Comparison of ENCODE assay signal across 20 cellular contexts in the genomic region with DNA sequence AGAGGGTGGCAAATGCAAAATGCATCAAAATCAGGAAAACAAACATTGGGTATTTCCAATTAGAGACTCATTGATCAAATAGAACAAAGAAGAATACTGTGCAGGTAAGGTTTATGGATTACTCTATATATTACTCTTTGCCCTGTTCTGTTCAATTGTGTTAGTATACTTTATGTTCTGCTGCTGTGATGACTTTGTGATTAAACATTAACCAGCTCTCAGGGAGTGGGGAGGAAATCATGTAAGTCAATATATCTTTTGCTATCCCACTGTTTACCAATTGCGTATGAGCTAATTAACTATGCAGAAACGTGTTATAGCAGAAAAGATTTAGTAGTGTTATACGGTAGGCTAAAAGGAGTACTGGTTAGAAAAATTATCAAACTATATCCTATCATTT.
DNase-seq lines count a peak whose midpoint lies in the region; ATAC-seq, FAIRE-seq and TF ChIP-seq lines count a peak whose summit lies in the region.
"Had no signal": no experiment of that assay in that cellular context is flagged by ENCODE, and none has a peak within 500 bp of the region (broad histone marks: within the 10 kb centered on the region; RNA-seq: fewer than 3 reads in every experiment).

No MANE protein-coding gene starts in this region.

- DNase-seq in A549 (ENCODE audit: low read depth in 1 of 2, low spot score in 1 of 2): no peak
- peak; percentile 63 for DNase-seq in DMS53 treated with DMSO at 0.1 percent for 48 hours (lab: John Stamatoyannopoulos, UW; ENCODE audit: unreplicated experiment)
- DNase-seq in left colon: no peak
- no peak for DNase-seq in epidermal melanocyte (ENCODE audit: insufficient read length, low spot score)
- DNase-seq in right cardiac atrium: no peak
- no peak for DNase-seq in osteocyte (ENCODE audit: extremely low spot score, unreplicated experiment)
- DNase-seq: 8988T; C1 segment of cervical spinal cord; Calu3; CD4-positive, alpha-beta memory T cell; COR-L47; DMS79; EL; GDM1; GM23248; H7; HCEC 1CT had no signal

- CTCF ChIA-PET in A549 (lab: Yijun Ruan, JAX): no interaction called here

- no peak for TF ChIP-seq EP300 in A549 (IDR thresholded peaks at IDR 0.05)

- no peaks in the 10 kb centered on the region for H3K27me3 Mint-ChIP-seq in osteocyte (ENCODE audit: unreplicated experiment)
- H3K27me3 Mint-ChIP-seq: CD4-positive, alpha-beta memory T cell had no signal

- FAIRE-seq in A549 (lab: Jason Lieb, UNC): peak; percentile 65
- FAIRE-seq: GM12878, GM19239, H1 had no signal

- no peak overlapping the region for H3K27ac Mint-ChIP-seq in osteocyte (ENCODE audit: unreplicated experiment)
- H3K27ac Mint-ChIP-seq: CD4-positive, alpha-beta memory T cell had no signal

- H3K9me3 Mint-ChIP-seq in osteocyte (ENCODE audit: unreplicated experiment): no peaks in the 10 kb centered on the region

- H3K4me3 Mint-ChIP-seq in osteocyte (ENCODE audit: unreplicated experiment): no peak overlapping the region
- H3K4me3 Mint-ChIP-seq: CD4-positive, alpha-beta memory T cell had no signal

- H3K4me1 Mint-ChIP-seq in osteocyte (ENCODE audit: unreplicated experiment): peaks cover 38% of the 10 kb centered on the region
- H3K4me1 Mint-ChIP-seq: CD4-positive, alpha-beta memory T cell had no signal

- H3K4me1 ChIP-seq in A549 (peaks cover 35% of the 10 kb centered on the region), right cardiac atrium (ENCODE audit: control insufficient read depth, insufficient read depth, low read length) (peaks cover 2% of the 10 kb centered on the region)

- no peak for TF ChIP-seq CTCF in A549 (IDR thresholded peaks at IDR 0.05)
- no peak for TF ChIP-seq CTCF in osteocyte (IDR thresholded peaks at IDR 0.05)

- no peak overlapping the region for H3K4me2 ChIP-seq in A549

- no peak for ATAC-seq in A549
- peak; percentile 73 for ATAC-seq in left colon
- no peak for ATAC-seq in right cardiac atrium
- ATAC-seq: GM12878 had no signal

- no peaks in the 10 kb centered on the region for H3K36me3 Mint-ChIP-seq in osteocyte (ENCODE audit: unreplicated experiment)
- H3K36me3 Mint-ChIP-seq: CD4-positive, alpha-beta memory T cell had no signal

- no peaks in the 10 kb centered on the region for H3K27me3 ChIP-seq in right cardiac atrium (ENCODE audit: control insufficient read depth, insufficient read depth)

- whole genome bisulfite sequencing in A549 (ENCODE audit: missing lambda C conversion rate): 20% methylated on average over 3 of the region's 3 CpGs
- 55% methylated on average over 3 of the region's 3 CpGs for WGBS in right cardiac atrium

- POLR2A ChIA-PET in A549 (lab: Yijun Ruan, JAX): no interaction called here

- intact Hi-C loops in left colon (cut with DNase I, micrococcal nuclease): no loop called here
- intact Hi-C loops in right cardiac atrium (cut with DNase I): no loop called here

- no peak for TF ChIP-seq RAD21 in A549 (conservative IDR thresholded peaks at IDR 0.05 in 1 of 2, IDR thresholded peaks at IDR 0.05 in 1 of 2)

- TF ChIP-seq POLR2A in A549 (IDR thresholded peaks at IDR 0.05; ENCODE audit: low read length): no peak

- H3K4me3 ChIP-seq in A549: no peak overlapping the region
- no peak overlapping the region for H3K4me3 ChIP-seq in right cardiac atrium (ENCODE audit: low read length)
- H3K4me3 ChIP-seq: GM12878, GM23248 had no signal

- no peak overlapping the region for H3K27ac ChIP-seq in A549
- H3K27ac ChIP-seq in right cardiac atrium (ENCODE audit: low read length): no peak overlapping the region
- H3K27ac ChIP-seq: GM23248 had no signal

- H3K9me3 ChIP-seq in A549 (peaks cover 4% of the 10 kb centered on the region; the same call in 2 of the 3 replicates), right cardiac atrium (ENCODE audit: control insufficient read depth, low read length) (no peaks in the 10 kb centered on the region)

TF ChIP-seq in A549, 52 proteins besides CTCF, POLR2A, EP300 and RAD21:
- TF ChIP-seq ZSCAN20 (CRISPR knock-in tag; IDR thresholded peaks at IDR 0.05): no peak
- TF ChIP-seq JUN (IDR thresholded peaks at IDR 0.05): no peak
- TF ChIP-seq SREBF2 (IDR thresholded peaks at IDR 0.05): no peak
- TF ChIP-seq EHF (CRISPR knock-in tag; IDR thresholded peaks at IDR 0.05): no peak
- no peak for TF ChIP-seq HOXB13 (CRISPR knock-in tag; IDR thresholded peaks at IDR 0.05; ENCODE audit: low read depth)
- no peak for TF ChIP-seq NFE2L2 (conservative IDR thresholded peaks at IDR 0.05; ENCODE audit: low read length)
- no peak for TF ChIP-seq HMGXB4 (CRISPR knock-in tag; IDR thresholded peaks at IDR 0.05; ENCODE audit: borderline replicate concordance)
- no peak for TF ChIP-seq JUNB (IDR thresholded peaks at IDR 0.05)
- no peak for TF ChIP-seq RARB (CRISPR knock-in tag; IDR thresholded peaks at IDR 0.05)
- no peak for TF ChIP-seq RCOR1 (IDR thresholded peaks at IDR 0.05; ENCODE audit: low read depth, low read length)
- TF ChIP-seq RNF2 (IDR thresholded peaks at IDR 0.05; ENCODE audit: borderline replicate concordance, low read depth): no peak
- no peak for TF ChIP-seq POLR2AphosphoS2 (conservative IDR thresholded peaks at IDR 0.05; ENCODE audit: low read length)
- TF ChIP-seq, protein P1, sequence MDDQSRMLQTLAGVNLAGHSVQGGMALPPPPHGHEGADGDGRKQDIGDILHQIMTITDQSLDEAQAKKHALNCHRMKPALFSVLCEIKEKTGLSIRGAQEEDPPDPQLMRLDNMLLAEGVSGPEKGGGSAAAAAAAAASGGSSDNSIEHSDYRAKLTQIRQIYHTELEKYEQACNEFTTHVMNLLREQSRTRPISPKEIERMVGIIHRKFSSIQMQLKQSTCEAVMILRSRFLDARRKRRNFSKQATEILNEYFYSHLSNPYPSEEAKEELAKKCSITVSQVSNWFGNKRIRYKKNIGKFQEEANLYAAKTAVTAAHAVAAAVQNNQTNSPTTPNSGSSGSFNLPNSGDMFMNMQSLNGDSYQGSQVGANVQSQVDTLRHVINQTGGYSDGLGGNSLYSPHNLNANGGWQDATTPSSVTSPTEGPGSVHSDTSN (IDR thresholded peaks at IDR 0.05): no peak
- TF ChIP-seq ZFP36 (IDR thresholded peaks at IDR 0.05; ENCODE audit: borderline replicate concordance, partially characterized antibody): no peak
- no peak for TF ChIP-seq FOSL2 (IDR thresholded peaks at IDR 0.05)
- TF ChIP-seq FOSL2 (CRISPR knock-in tag; IDR thresholded peaks at IDR 0.05): no peak
- no peak for TF ChIP-seq KDM1A (IDR thresholded peaks at IDR 0.05; ENCODE audit: low read depth)
- TF ChIP-seq HDAC2 (IDR thresholded peaks at IDR 0.05): no peak
- TF ChIP-seq, protein P2, sequence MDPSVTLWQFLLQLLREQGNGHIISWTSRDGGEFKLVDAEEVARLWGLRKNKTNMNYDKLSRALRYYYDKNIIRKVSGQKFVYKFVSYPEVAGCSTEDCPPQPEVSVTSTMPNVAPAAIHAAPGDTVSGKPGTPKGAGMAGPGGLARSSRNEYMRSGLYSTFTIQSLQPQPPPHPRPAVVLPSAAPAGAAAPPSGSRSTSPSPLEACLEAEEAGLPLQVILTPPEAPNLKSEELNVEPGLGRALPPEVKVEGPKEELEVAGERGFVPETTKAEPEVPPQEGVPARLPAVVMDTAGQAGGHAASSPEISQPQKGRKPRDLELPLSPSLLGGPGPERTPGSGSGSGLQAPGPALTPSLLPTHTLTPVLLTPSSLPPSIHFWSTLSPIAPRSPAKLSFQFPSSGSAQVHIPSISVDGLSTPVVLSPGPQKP (IDR thresholded peaks at IDR 0.05; ENCODE audit: low read depth, low read length): no peak
